ENCODE assay signal across 13 cellular contexts in genomic region chr11:10327254-10327653, GRCh38. TPM values are rescaled to one million over a fixed set of nuclear protein-coding genes. Genes with fewer than 3 reads are reported as not detected.
DNase-seq lines count a peak whose midpoint lies in the region; ATAC-seq and TF ChIP-seq lines count a peak whose summit lies in the region.
"Had no signal": no experiment of that assay in that cellular context is flagged by ENCODE, and none has a peak within 500 bp of the region (broad histone marks: within the 10 kb centered on the region; RNA-seq: fewer than 3 reads in every experiment).

No MANE protein-coding gene starts in this region.

- intact Hi-C loops in left colon (cut with DNase I, micrococcal nuclease) = no loop called here

- H3K36me3 ChIP-seq in upper lobe of left lung = no peaks in the 10 kb centered on the region

- peaks cover 33 to 55% (median 47%) of the 10 kb centered on the region in 4 donors for H3K4me1 ChIP-seq in upper lobe of left lung

- TF ChIP-seq EP300 in upper lobe of left lung (IDR thresholded peaks at IDR 0.05) = peak in 1 of 4 donors; percentile 11

- TF ChIP-seq CTCF in choroid plexus epithelial cell (conservative IDR thresholded peaks at IDR 0.05; ENCODE audit: low read depth, low read length) (no peak), upper lobe of left lung (IDR thresholded peaks at IDR 0.05) (no peak)

- no peak for TF ChIP-seq POLR2A in upper lobe of left lung (IDR thresholded peaks at IDR 0.05)

- H3K27me3 ChIP-seq in upper lobe of left lung = no peaks in the 10 kb centered on the region

- peak; percentile 9 for ATAC-seq in left colon
- ATAC-seq in upper lobe of left lung (ENCODE audit: low FRiP score in 2 of 2) = peak in 1 of 2 donors; percentile 27
- ATAC-seq in HG03460 (IDR thresholded peaks at IDR 0.05; ENCODE audit: unreplicated experiment) = no peak
- ATAC-seq: activated T-cell treated with anti-CD3 and anti-CD28 coated beads, Interleukin-2, amount 50 U/mL, for 4 hours; WTC11 had no signal

- no peak overlapping the region for H3K4me3 ChIP-seq in choroid plexus epithelial cell (ENCODE audit: low read depth, low read length)
- no peak overlapping the region for H3K4me3 ChIP-seq in upper lobe of left lung

- peak overlapping the region; percentile 38 to 72 (median 60) for H3K27ac ChIP-seq in upper lobe of left lung

- DNase-seq in DMS53 (lab: John Stamatoyannopoulos, UW) (peak; percentile 15), DMS53 treated with DMSO at 0.1 percent for 48 hours (lab: John Stamatoyannopoulos, UW; ENCODE audit: unreplicated experiment) (no peak), choroid plexus epithelial cell (ENCODE audit: low read depth) (peak; percentile 90), left colon (no peak), upper lobe of left lung (no peak), kidney glomerular epithelial cell (lab: John Stamatoyannopoulos, UW) (no peak)
- DNase-seq in activated naive CD4-positive, alpha-beta T cell (lab: John Stamatoyannopoulos, UW) = no peak
- DNase-seq: activated T-cell treated with anti-CD3 and anti-CD28 coated beads, Interleukin-2, amount 50 U/mL, for 4 hours; central memory CD4-positive, alpha-beta T cell; NCI-H2081; retina had no signal

- no peaks in the 10 kb centered on the region for H3K9me3 ChIP-seq in upper lobe of left lung

RNA-seq across cellular contexts. Expression of gene ADM, which starts 22.4 kb away (rescaled TPM):
- total RNA-seq in left colon (10 to 100 TPM; 47.1 to 81.7 TPM), upper lobe of left lung (10 to 100 TPM; 20.4 to 54.3 (median 46.9) TPM)

RNA-seq across cellular contexts. Expression of gene SBF2, which starts 33.2 kb away (rescaled TPM):
- 10 to 100 TPM; 46.4 to 49.9 TPM for total RNA-seq in left colon
- 10 to 100 TPM; 22.2 to 54.5 (median 41.2) TPM for total RNA-seq in upper lobe of left lung

Comparison
In these comparisons a context has a peak if more than half of its experiments do, and no peak if none do; other contexts are left out.
1. DNase-seq: peak in DMS53 (single experiment) and choroid plexus epithelial cell (single experiment); none in DMS53 treated with DMSO at 0.1 percent for 48 hours (single experiment), left colon (0 of 2), upper lobe of left lung (0 of 2), activated naive CD4-positive, alpha-beta T cell (0 of 4) and kidney glomerular epithelial cell (single experiment).